Comparison of ENCODE assay signal across 8 cellular contexts in genomic region chr9:135961811-135962695, GRCh38. TPM values are rescaled to one million over a fixed set of nuclear protein-coding genes. Genes with fewer than 3 reads are reported as not detected.
DNase-seq lines count a peak whose midpoint lies in the region; ATAC-seq and TF ChIP-seq lines count a peak whose summit lies in the region.

No MANE protein-coding gene starts in this region.

- H3K4me2 ChIP-seq in DND-41 (ENCODE audit: insufficient read depth, low read length) = peak overlapping the region; percentile 62

- H3K4me1 ChIP-seq in DND-41 (ENCODE audit: insufficient read depth, low read length) (peaks cover 35% of the 10 kb centered on the region), Panc1 (ENCODE audit: control insufficient read depth, insufficient read depth, low read length) (no peaks in the 10 kb centered on the region), colonic mucosa (peaks cover 9% of the 10 kb centered on the region)

- H3K4me3 ChIP-seq in DND-41 (ENCODE audit: low read depth in 1 of 2, low read length in 2 of 2) = peak overlapping the region in 1 of 2 experiments; percentile 73; a peak in 3 of 4 replicates
- peak overlapping the region; percentile 26 to 34 for H3K4me3 ChIP-seq in Panc1 (ENCODE audit: low read depth in 2 of 2, low read length in 2 of 2)
- H3K4me3 ChIP-seq in colonic mucosa = no peak overlapping the region

- H2AFZ ChIP-seq in DND-41 (ENCODE audit: low read depth, low read length) = peak overlapping the region; percentile 65

- no peaks in the 10 kb centered on the region for H3K9me3 ChIP-seq in DND-41 (ENCODE audit: insufficient read depth, low read length, severe bottlenecking)
- H3K9me3 ChIP-seq in Panc1 (ENCODE audit: control insufficient read depth, insufficient read depth, low read depth, low read length) = no peaks in the 10 kb centered on the region
- no peaks in the 10 kb centered on the region for H3K9me3 ChIP-seq in colonic mucosa

- no peak for ATAC-seq in DND-41 (ENCODE audit: insufficient read depth, low read depth)
- ATAC-seq in Panc1 = no peak
- ATAC-seq in GM19397 (IDR thresholded peaks at IDR 0.05; ENCODE audit: unreplicated experiment) = no peak
- ATAC-seq in left cardiac atrium = no peak
- ATAC-seq in GM19328 (IDR thresholded peaks at IDR 0.05; ENCODE audit: unreplicated experiment) = no peak

- H3K27ac ChIP-seq in 22Rv1 = peak overlapping the region; percentile 75
- no peak overlapping the region for H3K27ac ChIP-seq in DND-41 (ENCODE audit: low read length)
- H3K27ac ChIP-seq in Panc1 (ENCODE audit: low read length) = peak overlapping the region; percentile 39; the same call in 1 of the 2 replicates
- H3K27ac ChIP-seq in colonic mucosa = no peak overlapping the region

- POLR2A ChIA-PET in Panc1 (lab: Charles Lee) = no interaction called here

- peaks cover 5% of the 10 kb centered on the region for H3K36me3 ChIP-seq in DND-41 (ENCODE audit: insufficient read depth, low read length)
- no peaks in the 10 kb centered on the region for H3K36me3 ChIP-seq in Panc1 (ENCODE audit: control insufficient read depth, insufficient read depth, low read length)
- no peaks in the 10 kb centered on the region for H3K36me3 ChIP-seq in colonic mucosa

- TF ChIP-seq CTCF in 22Rv1 (IDR thresholded peaks at IDR 0.05) = no peak
- TF ChIP-seq CTCF in DND-41 (IDR thresholded peaks at IDR 0.05; ENCODE audit: borderline replicate concordance, extremely low read depth, low read length, poor library complexity, severe bottlenecking) = no peak
- TF ChIP-seq CTCF in Panc1 (IDR thresholded peaks at IDR 0.05) = no peak
- no peak for TF ChIP-seq CTCF in colonic mucosa (IDR thresholded peaks at IDR 0.05)

- intact Hi-C loops in Panc1 (cut with micrococcal nuclease; ENCODE audit: unreplicated experiment) = no loop called here
- intact Hi-C loops in left cardiac atrium (cut with DNase I) = no loop called here
- intact Hi-C loops in colonic mucosa (cut with DNase I) = no loop called here

- in situ Hi-C loops in Panc1 (cut with HindIII; ENCODE audit: low pct_unique_long_range_greater_than_20kb, low sequenced_read_pairs) = no loop called here

- TF ChIP-seq POLR2A in erythroblast (IDR thresholded peaks at IDR 0.05; ENCODE audit: low read length) = no peak

- H3K9ac ChIP-seq in DND-41 (ENCODE audit: low read depth, low read length) (peak overlapping the region; percentile 31), colonic mucosa (ENCODE audit: low read depth in 2 of 2, low read length in 2 of 2) (no peak overlapping the region)

- peaks cover 37% of the 10 kb centered on the region for H3K79me2 ChIP-seq in DND-41 (ENCODE audit: insufficient read depth, low read length)

- CTCF ChIA-PET in Panc1 (lab: Charles Lee) = no interaction called here

- H3K27me3 ChIP-seq in DND-41 (ENCODE audit: insufficient read depth, low read length, poor library complexity) (no peaks in the 10 kb centered on the region), Panc1 (ENCODE audit: control insufficient read depth, insufficient read depth, low read length) (no peaks in the 10 kb centered on the region), colonic mucosa (no peaks in the 10 kb centered on the region)

- no TSS peak for BruUV-seq in Panc1 (replicated peaks; lab: Mats Ljungman, UMichigan)

- peaks cover 17% of the 10 kb centered on the region for H4K20me1 ChIP-seq in DND-41 (ENCODE audit: insufficient read depth, low read length)

- DNase-seq in DND-41 (no peak), Panc1 (ENCODE audit: low read depth, low spot score) (no peak), erythroblast (lab: John Stamatoyannopoulos, UW) (peak; percentile 53 to 60), left cardiac atrium (no peak), colonic mucosa (no peak)

RNA-seq across cellular contexts. Expression of gene UBAC1, which starts 0.9 kb away (rescaled TPM):
- total RNA-seq in Panc1 (2021; ENCODE audit: unreplicated experiment) (38.0 TPM), left cardiac atrium (10 to 100 TPM; 64.9 to 65.7 TPM), colonic mucosa (10 to 100 TPM; 54.9 to 66.5 TPM)
- 36.0 TPM for polyA plus RNA-seq in Panc1 (2012; ENCODE audit: insufficient read length)

RNA-seq across cellular contexts. Expression of gene CAMSAP1, which starts 54.7 kb away (rescaled TPM):
- 24.8 TPM for total RNA-seq in Panc1 (2021; ENCODE audit: unreplicated experiment)
- 21.4 TPM for polyA plus RNA-seq in Panc1 (2012; ENCODE audit: insufficient read length)
- 10 to 100 TPM; 17.2 to 17.6 TPM for total RNA-seq in left cardiac atrium
- 10 to 100 TPM; 14.0 to 14.4 TPM for total RNA-seq in colonic mucosa

Comparison
In these comparisons a context has a peak if more than half of its experiments do, and no peak if none do; other contexts are left out.
1. H3K27ac ChIP-seq: peak in 22Rv1 (single experiment) and Panc1 (single experiment); none in DND-41 (single experiment) and colonic mucosa (single experiment).
2. DNase-seq: peak in erythroblast (2 of 2); none in DND-41 (single experiment), Panc1 (single experiment), left cardiac atrium (single experiment) and colonic mucosa (single experiment).